In genomic region chr7:43727494-43727893, GRCh38 we compare ENCODE assay signal across 15 cellular contexts. TPM values are rescaled to one million over a fixed set of nuclear protein-coding genes. Genes with fewer than 3 reads are reported as not detected.
DNase-seq lines count a peak whose midpoint lies in the region; ATAC-seq and TF ChIP-seq lines count a peak whose summit lies in the region.
"Had no signal": no experiment of that assay in that cellular context is flagged by ENCODE, and none has a peak within 500 bp of the region (broad histone marks: within the 10 kb centered on the region; RNA-seq: fewer than 3 reads in every experiment).

No MANE protein-coding gene starts in this region.

- no peaks in the 10 kb centered on the region for H3K9me3 ChIP-seq in Caco-2

- CTCF ChIA-PET in Caco-2 (lab: Charles Lee) = no interaction called here

- no peak for DNase-seq in Caco-2
- no peak for DNase-seq in HFFc6
- DNase-seq in natural killer cell treated with Interleukin-12 subunit alpha and Interleukin-12 subunit beta and Interleukin-15 and Interleukin-18, amount 100 ng/mL, for 72 hours (ENCODE audit: low spot score) = no peak
- no peak for DNase-seq in OCI-M2 (lab: John Stamatoyannopoulos, UW; ENCODE audit: unreplicated experiment)
- no peak for DNase-seq in posterior cingulate gyrus
- DNase-seq: activated CD4-positive, CD25-positive, alpha-beta regulatory T cell; activated naive CD4-positive, alpha-beta T cell; DMS153; HCEC 1CT; islet precursor cell; NCI-H146; NCI-H510A treated with DMSO at 0.1 percent for 48 hours had no signal

- H3K4me3 Mint-ChIP-seq in Caco-2 (ENCODE audit: unreplicated experiment) = peak overlapping the region; percentile 37
- peak overlapping the region; percentile 48 for H3K4me3 Mint-ChIP-seq in HFFc6
- peak overlapping the region; percentile 94 for H3K4me3 Mint-ChIP-seq in activated naive CD8-positive, alpha-beta T cell
- H3K4me3 Mint-ChIP-seq in natural killer cell treated with Interleukin-12 subunit alpha and Interleukin-12 subunit beta and Interleukin-15 and Interleukin-18, amount 100 ng/mL, for 72 hours = peak overlapping the region; percentile 67

- no peaks in the 10 kb centered on the region for H3K27me3 Mint-ChIP-seq in Caco-2 (ENCODE audit: insufficient read depth, unreplicated experiment)
- H3K27me3 Mint-ChIP-seq in HFFc6 (ENCODE audit: insufficient read depth) = no peaks in the 10 kb centered on the region; the same call in 1 of the 2 replicates
- H3K27me3 Mint-ChIP-seq in activated naive CD8-positive, alpha-beta T cell = no peaks in the 10 kb centered on the region
- H3K27me3 Mint-ChIP-seq in natural killer cell treated with Interleukin-12 subunit alpha and Interleukin-12 subunit beta and Interleukin-15 and Interleukin-18, amount 100 ng/mL, for 72 hours = no peaks in the 10 kb centered on the region

- ATAC-seq in natural killer cell treated with Interleukin-12 subunit alpha and Interleukin-12 subunit beta and Interleukin-15 and Interleukin-18, amount 100 ng/mL, for 72 hours = no peak
- ATAC-seq in GM18870 (IDR thresholded peaks at IDR 0.05; ENCODE audit: unreplicated experiment) = no peak
- ATAC-seq: Right ventricle myocardium inferior had no signal

- H3K36me3 Mint-ChIP-seq in Caco-2 (ENCODE audit: insufficient read depth, unreplicated experiment) (peaks cover 13% of the 10 kb centered on the region), HFFc6 (ENCODE audit: low read depth) (no peaks in the 10 kb centered on the region)
- peaks cover 13% of the 10 kb centered on the region for H3K36me3 Mint-ChIP-seq in activated naive CD8-positive, alpha-beta T cell
- peaks cover 13% of the 10 kb centered on the region for H3K36me3 Mint-ChIP-seq in natural killer cell treated with Interleukin-12 subunit alpha and Interleukin-12 subunit beta and Interleukin-15 and Interleukin-18, amount 100 ng/mL, for 72 hours

- intact Hi-C loops in Caco-2 (cut with micrococcal nuclease; ENCODE audit: unreplicated experiment) (no loop called here), posterior cingulate gyrus (cut with DNase I) (loop anchor here (10.0 kb wide), 3 partner anchors 107 to 793 kb away; partner anchors contain the start of genes MRPL32 and PSMA2)

- H3K4me1 ChIP-seq in Caco-2 = peaks cover 11% of the 10 kb centered on the region; the same call in 1 of the 2 replicates

- no TSS peak for BruUV-seq in Caco-2 (replicated peaks; lab: Mats Ljungman, UMichigan)

- H3K4me1 Mint-ChIP-seq in Caco-2 (ENCODE audit: low read depth, unreplicated experiment) (peaks cover 6% of the 10 kb centered on the region), HFFc6 (ENCODE audit: low read depth) (peaks cover 48% of the 10 kb centered on the region)
- peaks cover 45% of the 10 kb centered on the region for H3K4me1 Mint-ChIP-seq in activated naive CD8-positive, alpha-beta T cell (ENCODE audit: low read depth)
- H3K4me1 Mint-ChIP-seq in natural killer cell treated with Interleukin-12 subunit alpha and Interleukin-12 subunit beta and Interleukin-15 and Interleukin-18, amount 100 ng/mL, for 72 hours (ENCODE audit: low read depth in 2 of 2) = peaks cover 21 to 31% of the 10 kb centered on the region in 2 donors

- no peaks in the 10 kb centered on the region for H3K9me3 Mint-ChIP-seq in Caco-2 (ENCODE audit: unreplicated experiment)
- H3K9me3 Mint-ChIP-seq in HFFc6 = no peaks in the 10 kb centered on the region
- H3K9me3 Mint-ChIP-seq in activated naive CD8-positive, alpha-beta T cell (ENCODE audit: low read depth) = no peaks in the 10 kb centered on the region
- no peaks in the 10 kb centered on the region for H3K9me3 Mint-ChIP-seq in natural killer cell treated with Interleukin-12 subunit alpha and Interleukin-12 subunit beta and Interleukin-15 and Interleukin-18, amount 100 ng/mL, for 72 hours

- H3K27me3 ChIP-seq in Caco-2 (replicated peaks; ENCODE audit: control insufficient read depth, insufficient read depth, low read length) = no peaks in the 10 kb centered on the region

- TF ChIP-seq CTCF in Caco-2 (IDR thresholded peaks at IDR 0.05; ENCODE audit: insufficient read depth in 1 of 2, low read depth in 1 of 2, low read length in 1 of 2, severe bottlenecking in 1 of 2, unreplicated experiment in 1 of 2) (no peak), HFFc6 (IDR thresholded peaks at IDR 0.05) (peak; percentile 51; the same call in 1 of the 2 replicates)

- no peak overlapping the region for H3K27ac Mint-ChIP-seq in Caco-2 (ENCODE audit: unreplicated experiment)
- no peak overlapping the region for H3K27ac Mint-ChIP-seq in HFFc6
- H3K27ac Mint-ChIP-seq in activated naive CD8-positive, alpha-beta T cell = peak overlapping the region; percentile 66
- peak overlapping the region; percentile 21 to 39 for H3K27ac Mint-ChIP-seq in natural killer cell treated with Interleukin-12 subunit alpha and Interleukin-12 subunit beta and Interleukin-15 and Interleukin-18, amount 100 ng/mL, for 72 hours

- no peak overlapping the region for H3K4me3 ChIP-seq in Caco-2 (ENCODE audit: low read depth, low read length)

- POLR2A ChIA-PET in Caco-2 (lab: Charles Lee) = no interaction called here

- no peaks in the 10 kb centered on the region for H3K36me3 ChIP-seq in Caco-2 (ENCODE audit: control insufficient read depth, insufficient read depth, low read length)

RNA-seq across cellular contexts. Expression of gene COA1, which starts 1.8 kb away (rescaled TPM):
- total RNA-seq in Caco-2 (2022) = 93.4 and 94.7 TPM in 2 replicates
- 10 to 100 TPM; 52.5 to 61.5 (median 57.3) TPM for total RNA-seq in HFFc6 (2021; fragmentation: NEBNext Ultra II Directional; extraction: Animal tissue kit (Norgen Biotek cat#: 25700))
- total RNA-seq in natural killer cell treated with Interleukin-12 subunit alpha and Interleukin-12 subunit beta and Interleukin-15 and Interleukin-18, amount 100 ng/mL, for 72 hours = 100 to 1,000 TPM in 1 of 2 donors, 10 to 100 TPM in 1; 77.2 to 119 TPM

RNA-seq across cellular contexts. Expression of gene BLVRA, which starts 31.0 kb away (rescaled TPM):
- total RNA-seq in Caco-2 (2022) = 19.1 and 27.9 TPM in 2 replicates
- 10 to 100 TPM; 29.0 to 43.9 (median 36.0) TPM for total RNA-seq in HFFc6 (2021; fragmentation: NEBNext Ultra II Directional; extraction: Animal tissue kit (Norgen Biotek cat#: 25700))
- 10 to 100 TPM; 34.6 to 62.0 TPM for total RNA-seq in natural killer cell treated with Interleukin-12 subunit alpha and Interleukin-12 subunit beta and Interleukin-15 and Interleukin-18, amount 100 ng/mL, for 72 hours

Comparison
In these comparisons a context has a peak if more than half of its experiments do, and no peak if none do; other contexts are left out.
1. H3K27ac Mint-ChIP-seq: peak in activated naive CD8-positive, alpha-beta T cell (single experiment) and natural killer cell treated with Interleukin-12 subunit alpha and Interleukin-12 subunit beta and Interleukin-15 and Interleukin-18, amount 100 ng/mL, for 72 hours (2 of 2); none in Caco-2 (single experiment) and HFFc6 (single experiment).
2. H3K4me3 Mint-ChIP-seq: peak in every context shown above with its lines; median percentile 94 in activated naive CD8-positive, alpha-beta T cell; 67 in natural killer cell treated with Interleukin-12 subunit alpha and Interleukin-12 subunit beta and Interleukin-15 and Interleukin-18, amount 100 ng/mL, for 72 hours; 48 in HFFc6; 37 in Caco-2.